ENCODE assay signal across 8 cellular contexts in genomic region chr2:64203131-64204005, GRCh38. TPM values are rescaled to one million over a fixed set of nuclear protein-coding genes. Genes with fewer than 3 reads are reported as not detected.
A peak's percentile ranks its signal among the peaks of the same experiment; 100 is the strongest.
DNase-seq lines count a peak whose midpoint lies in the region; ATAC-seq and TF ChIP-seq lines count a peak whose summit lies in the region.

No MANE protein-coding gene starts in this region.

- H2AFZ ChIP-seq in Loucy (ENCODE audit: low read length) = 0 out of 2 replicates have a peak overlapping the region, but pooled peaks have one; percentile 54

- CTCF ChIA-PET in HEK293T (lab: Yijun Ruan, JAX) = interaction anchor here (0.6 kb wide), 1 partner anchor 52 kb away, joined by 5 read pairs; no protein-coding TSS in a partner anchor

- H3K4me1 ChIP-seq in Loucy (ENCODE audit: insufficient read depth, low read length, poor library complexity, severe bottlenecking) (no peaks in the 10 kb centered on the region), duodenal mucosa (ENCODE audit: control insufficient read depth in 1 of 2, insufficient read depth in 2 of 2, low read length in 2 of 2) (peaks cover 31 to 42% of the 10 kb centered on the region in 2 donors)

- DNase-seq in CD14-positive monocyte (ENCODE audit: low spot score) (no peak), nephron progenitor cell (peak; percentile 12), HEK293T (ENCODE audit: extremely low spot score) (no peak)

- POLR2A ChIA-PET in HEK293T (lab: Yijun Ruan, JAX) = no interaction called here

- peak overlapping the region; percentile 69 for H3K27ac ChIP-seq in duodenal mucosa (ENCODE audit: low read depth, low read length)

- H3F3A ChIP-seq in Loucy (ENCODE audit: low read depth) = no peaks in the 10 kb centered on the region

- H3K36me3 Mint-ChIP-seq in CD14-positive monocyte (no peaks in the 10 kb centered on the region), nephron progenitor cell (ENCODE audit: low read depth) (no peaks in the 10 kb centered on the region)

- TF ChIP-seq CTCF in CD14-positive monocyte (IDR thresholded peaks at IDR 0.05) (no peak), Loucy (conservative IDR thresholded peaks at IDR 0.05; ENCODE audit: low read length) (no peak), nephron progenitor cell (IDR thresholded peaks at IDR 0.05) (no peak)

- H3K27me3 Mint-ChIP-seq in CD14-positive monocyte (ENCODE audit: low read depth in 3 of 3) = peaks cover 0 to under 1% (median 0%) of the 10 kb centered on the region in 3 donors
- H3K27me3 Mint-ChIP-seq in nephron progenitor cell (ENCODE audit: low read depth, poor library complexity) = no peaks in the 10 kb centered on the region

- H3K79me2 ChIP-seq in Loucy (ENCODE audit: insufficient read depth, low read length) = no peaks in the 10 kb centered on the region

- no peaks in the 10 kb centered on the region for H3K27me3 ChIP-seq in Loucy (ENCODE audit: insufficient read depth, low read length, poor library complexity, severe bottlenecking)
- no peaks in the 10 kb centered on the region for H3K27me3 ChIP-seq in duodenal mucosa (ENCODE audit: control insufficient read depth in 1 of 2, insufficient read depth in 2 of 2, low read length in 2 of 2)

- H3K9me3 Mint-ChIP-seq in CD14-positive monocyte = no peaks in the 10 kb centered on the region
- H3K9me3 Mint-ChIP-seq in nephron progenitor cell = peaks cover 4% of the 10 kb centered on the region

- no peaks in the 10 kb centered on the region for H4K20me1 ChIP-seq in Loucy (ENCODE audit: insufficient read depth, low read length, poor library complexity, severe bottlenecking)

- H3K4me3 Mint-ChIP-seq in CD14-positive monocyte (peak overlapping the region in 1 of 2 donors; percentile 87), nephron progenitor cell (peak overlapping the region; percentile 21)

- H3K9ac ChIP-seq in Loucy (ENCODE audit: low read depth, low read length, poor library complexity, severe bottlenecking) = no peak overlapping the region
- peak overlapping the region; percentile 40 to 48 for H3K9ac ChIP-seq in duodenal mucosa (ENCODE audit: low read depth in 1 of 2, low read length in 2 of 2)

- H3K9me3 ChIP-seq in Loucy (ENCODE audit: insufficient read depth, low read depth, low read length) (no peaks in the 10 kb centered on the region), duodenal mucosa (ENCODE audit: control insufficient read depth in 1 of 2, low read length in 2 of 2) (no peaks in the 10 kb centered on the region)

- H3K36me3 ChIP-seq in Loucy (ENCODE audit: insufficient read depth, low read length) (no peaks in the 10 kb centered on the region), duodenal mucosa (ENCODE audit: control insufficient read depth in 1 of 2, insufficient read depth in 2 of 2, low read length in 2 of 2) (no peaks in the 10 kb centered on the region)

- ATAC-seq in GM21825 (IDR thresholded peaks at IDR 0.05; ENCODE audit: unreplicated experiment) = no peak
- ATAC-seq in GM21381 (IDR thresholded peaks at IDR 0.05; ENCODE audit: unreplicated experiment) = no peak
- ATAC-seq in HG02610 (IDR thresholded peaks at IDR 0.05; ENCODE audit: unreplicated experiment) = no peak

- H3K4me1 Mint-ChIP-seq in CD14-positive monocyte (peaks cover 24% of the 10 kb centered on the region), nephron progenitor cell (peaks cover 44% of the 10 kb centered on the region)

- H3K9me2 ChIP-seq in Loucy (replicated peaks; ENCODE audit: low read depth, low read length) = no peaks in the 10 kb centered on the region

- no peak overlapping the region for H3K4me2 ChIP-seq in Loucy (ENCODE audit: low read depth, low read length, poor library complexity, severe bottlenecking)

- H3K4me3 ChIP-seq in Loucy (ENCODE audit: low read length, poor library complexity, severe bottlenecking) = no peak overlapping the region
- peak overlapping the region; percentile 26 to 46 for H3K4me3 ChIP-seq in duodenal mucosa (ENCODE audit: low read depth in 1 of 2, low read length in 2 of 2)

- H3K27ac Mint-ChIP-seq in CD14-positive monocyte (peak overlapping the region; percentile 94 to 99 (median 97)), nephron progenitor cell (peak overlapping the region; percentile 98)

- intact Hi-C loops in CD14-positive monocyte (cut with micrococcal nuclease) = loop anchor here in 1 of 2 donors (1.0 kb wide), 1 partner anchor 9 kb away; no protein-coding TSS in a partner anchor

TF ChIP-seq in HEK293T, 16 proteins besides CTCF, POLR2A, EP300 and RAD21:
- TF ChIP-seq PKNOX1 (IDR thresholded peaks at IDR 0.05) (no peak), L3MBTL2 (conservative IDR thresholded peaks at IDR 0.05) (no peak), NFRKB (IDR thresholded peaks at IDR 0.05) (no peak), HDGF (IDR thresholded peaks at IDR 0.05; ENCODE audit: borderline replicate concordance) (no peak), ELF4 (IDR thresholded peaks at IDR 0.05) (no peak), FOXM1 (IDR thresholded peaks at IDR 0.05; ENCODE audit: borderline replicate concordance) (no peak), LEF1 (IDR thresholded peaks at IDR 0.05; ENCODE audit: borderline replicate concordance) (no peak), ARNT (IDR thresholded peaks at IDR 0.05) (no peak), BHLHE40 (IDR thresholded peaks at IDR 0.05; ENCODE audit: borderline replicate concordance) (no peak), ZNF384 (IDR thresholded peaks at IDR 0.05) (no peak), CTBP1 (IDR thresholded peaks at IDR 0.05; ENCODE audit: borderline replicate concordance) (no peak), TARDBP (IDR thresholded peaks at IDR 0.05) (no peak), SUZ12 (IDR thresholded peaks at IDR 0.05) (no peak), SP1 (IDR thresholded peaks at IDR 0.05) (no peak), FOXK2 (IDR thresholded peaks at IDR 0.05) (no peak)

RNA-seq across cellular contexts. Expression of gene PELI1, which starts 59.1 kb away (rescaled TPM):
- polyA plus RNA-seq in CD14-positive monocyte = 10 to 100 TPM; 44.7 to 53.6 TPM
